In genomic region chr22:23219787-23220484, GRCh38 we compare ENCODE assay signal across 8 cellular contexts. TPM values are rescaled to one million over a fixed set of nuclear protein-coding genes. Genes with fewer than 3 reads are reported as not detected.
DNase-seq lines count a peak whose midpoint lies in the region; ATAC-seq and TF ChIP-seq lines count a peak whose summit lies in the region.

No MANE protein-coding gene starts in this region.

- intact Hi-C loops in heart left ventricle (cut with DNase I), result loop anchor here in 6 of 10 donors (5.0 to 10.0 kb wide), 2 partner anchors 38 to 55 kb away; partner anchors contain the start of gene BCR (in 5 of the 6)

- H3K9me3 ChIP-seq in heart left ventricle (no peaks in the 10 kb centered on the region), right atrium auricular region (no peaks in the 10 kb centered on the region), WERI-Rb-1 (ENCODE audit: severe bottlenecking) (no peaks in the 10 kb centered on the region), trophoblast cell (ENCODE audit: insufficient read depth, low read depth, low read length) (no peaks in the 10 kb centered on the region)

- peak in 2 of 5 donors; percentile 40 to 56 for DNase-seq in heart left ventricle
- no peak for DNase-seq in right atrium auricular region (ENCODE audit: low spot score)
- peak; percentile 24 for DNase-seq in WERI-Rb-1
- no peak for DNase-seq in coronary artery (ENCODE audit: low spot score)
- DNase-seq in trophoblast cell, result peak; percentile 55 to 62
- DNase-seq in superior temporal gyrus (ENCODE audit: extremely low spot score), result no peak
- no peak for DNase-seq in NCI-H128 (lab: John Stamatoyannopoulos, UW; ENCODE audit: unreplicated experiment)

- no peak for ATAC-seq in heart left ventricle
- peak; percentile 67 for ATAC-seq in HG03565 (IDR thresholded peaks at IDR 0.05; ENCODE audit: unreplicated experiment)

- no peak for TF ChIP-seq CTCF in heart left ventricle (IDR thresholded peaks at IDR 0.05)
- TF ChIP-seq CTCF in right atrium auricular region (IDR thresholded peaks at IDR 0.05), result no peak
- TF ChIP-seq CTCF in WERI-Rb-1 (IDR thresholded peaks at IDR 0.05; ENCODE audit: low read depth, low read length), result no peak
- TF ChIP-seq CTCF in coronary artery (IDR thresholded peaks at IDR 0.05), result no peak

- 65 to 74% (median 70%) methylated on average over 12 of the region's 12 CpGs for WGBS in heart left ventricle, 4 donors
- WGBS in trophoblast cell (ENCODE audit: extremely low coverage, insufficient coverage, insufficient read length), result no CpG with 5 or more reads among the region's 12 CpGs

- H3K4me3 ChIP-seq in heart left ventricle (no peak overlapping the region), right atrium auricular region (no peak overlapping the region), WERI-Rb-1 (ENCODE audit: low read depth, low read length) (no peak overlapping the region), coronary artery (peak overlapping the region; percentile 16), trophoblast cell (ENCODE audit: low read depth, low read length) (no peak overlapping the region)

- H3K23ac ChIP-seq in trophoblast cell (ENCODE audit: low read length), result no peak overlapping the region

- H3K14ac ChIP-seq in trophoblast cell (ENCODE audit: low read length), result no peak overlapping the region

- peaks cover 2% of the 10 kb centered on the region for H3K79me1 ChIP-seq in trophoblast cell (ENCODE audit: low read length)

- H3K27me3 ChIP-seq in heart left ventricle, result no peaks in the 10 kb centered on the region
- no peaks in the 10 kb centered on the region for H3K27me3 ChIP-seq in right atrium auricular region
- no peaks in the 10 kb centered on the region for H3K27me3 ChIP-seq in WERI-Rb-1 (ENCODE audit: insufficient read depth, low read depth, severe bottlenecking)
- H3K27me3 ChIP-seq in trophoblast cell (ENCODE audit: insufficient read depth, low read length), result no peaks in the 10 kb centered on the region

- H3K9ac ChIP-seq in trophoblast cell (ENCODE audit: low read length), result no peak overlapping the region

- no peak overlapping the region for H4K8ac ChIP-seq in trophoblast cell (ENCODE audit: low read depth, low read length)

- no peak overlapping the region for H2BK5ac ChIP-seq in trophoblast cell (ENCODE audit: low read depth, low read length, poor library complexity)

- peak overlapping the region; percentile 39 for H3K4ac ChIP-seq in trophoblast cell (ENCODE audit: low read depth, low read length)

- H3K4me2 ChIP-seq in trophoblast cell (ENCODE audit: low read length), result no peak overlapping the region

- H3K4me1 ChIP-seq in heart left ventricle (peaks cover 36 to 100% (median 87%) of the 10 kb centered on the region in 12 donors), right atrium auricular region (peaks cover 0 to 98% of the 10 kb centered on the region in 2 donors), trophoblast cell (ENCODE audit: control insufficient read depth in 1 of 2, insufficient read depth in 2 of 2, low read length in 2 of 2) (peaks cover 32 to 44% of the 10 kb centered on the region in 2 experiments)

- H2AK5ac ChIP-seq in trophoblast cell (ENCODE audit: low read length), result no peak overlapping the region

- no peak overlapping the region for H4K91ac ChIP-seq in trophoblast cell (ENCODE audit: low read depth, low read length)

- peak in 1 of 2 donors; percentile 14 for TF ChIP-seq POLR2A in heart left ventricle (IDR thresholded peaks at IDR 0.05)

- no peak overlapping the region for H2BK12ac ChIP-seq in trophoblast cell (ENCODE audit: low read length)

- H3K27ac ChIP-seq in heart left ventricle, result peak overlapping the region in 8 of 12 donors; percentile 11 to 69 (median 23)
- H3K27ac ChIP-seq in right atrium auricular region, result peak overlapping the region in 1 of 2 donors; percentile 24
- no peak overlapping the region for H3K27ac ChIP-seq in WERI-Rb-1
- peak overlapping the region in 1 of 2 donors; percentile 78 for H3K27ac ChIP-seq in coronary artery
- no peak overlapping the region for H3K27ac ChIP-seq in trophoblast cell (ENCODE audit: low read depth, low read length)

- H3K18ac ChIP-seq in trophoblast cell (ENCODE audit: low read length), result no peak overlapping the region

- H3K79me2 ChIP-seq in trophoblast cell (ENCODE audit: control insufficient read depth, insufficient read depth, low read length, poor library complexity), result peaks cover 22% of the 10 kb centered on the region

- H4K12ac ChIP-seq in trophoblast cell (ENCODE audit: low read depth, low read length), result no peak overlapping the region

- H2BK120ac ChIP-seq in trophoblast cell (ENCODE audit: insufficient read depth, low read length, poor library complexity), result no peak overlapping the region

- peak overlapping the region; percentile 40 for H2AFZ ChIP-seq in trophoblast cell (ENCODE audit: insufficient read depth, low read length, poor library complexity)

- H3K36me3 ChIP-seq in heart left ventricle (no peaks in the 10 kb centered on the region), right atrium auricular region (no peaks in the 10 kb centered on the region), WERI-Rb-1 (peaks cover 3% of the 10 kb centered on the region; the same call in 1 of the 2 replicates), trophoblast cell (ENCODE audit: control insufficient read depth in 1 of 2, insufficient read depth in 2 of 2, low read length in 2 of 2) (peaks cover 0 to 2% of the 10 kb centered on the region in 2 experiments)

RNA-seq across cellular contexts. Expression of gene BCR, which starts 39.6 kb away (rescaled TPM):
- total RNA-seq in heart left ventricle, result 10 to 100 TPM; 24.0 to 51.1 (median 29.3) TPM
- polyA plus RNA-seq in heart left ventricle, result 10 to 100 TPM; 12.6 to 22.4 TPM
- total RNA-seq in right atrium auricular region, result 10 to 100 TPM; 27.0 to 41.3 TPM
- polyA plus RNA-seq in trophoblast cell (2013), result 49.8 and 53.0 TPM in 2 replicates

Comparison
In these comparisons a context has a peak if more than half of its experiments do, and no peak if none do; other contexts are left out.
1. DNase-seq: peak in WERI-Rb-1 (single experiment) and trophoblast cell (2 of 2); none in right atrium auricular region (single experiment), coronary artery (single experiment), superior temporal gyrus (single experiment) and NCI-H128 (single experiment).
2. H3K27ac ChIP-seq: peak in heart left ventricle (8 of 12); none in WERI-Rb-1 (single experiment) and trophoblast cell (single experiment).